Comparison of ENCODE assay signal across 12 cellular contexts in the genomic region with DNA sequence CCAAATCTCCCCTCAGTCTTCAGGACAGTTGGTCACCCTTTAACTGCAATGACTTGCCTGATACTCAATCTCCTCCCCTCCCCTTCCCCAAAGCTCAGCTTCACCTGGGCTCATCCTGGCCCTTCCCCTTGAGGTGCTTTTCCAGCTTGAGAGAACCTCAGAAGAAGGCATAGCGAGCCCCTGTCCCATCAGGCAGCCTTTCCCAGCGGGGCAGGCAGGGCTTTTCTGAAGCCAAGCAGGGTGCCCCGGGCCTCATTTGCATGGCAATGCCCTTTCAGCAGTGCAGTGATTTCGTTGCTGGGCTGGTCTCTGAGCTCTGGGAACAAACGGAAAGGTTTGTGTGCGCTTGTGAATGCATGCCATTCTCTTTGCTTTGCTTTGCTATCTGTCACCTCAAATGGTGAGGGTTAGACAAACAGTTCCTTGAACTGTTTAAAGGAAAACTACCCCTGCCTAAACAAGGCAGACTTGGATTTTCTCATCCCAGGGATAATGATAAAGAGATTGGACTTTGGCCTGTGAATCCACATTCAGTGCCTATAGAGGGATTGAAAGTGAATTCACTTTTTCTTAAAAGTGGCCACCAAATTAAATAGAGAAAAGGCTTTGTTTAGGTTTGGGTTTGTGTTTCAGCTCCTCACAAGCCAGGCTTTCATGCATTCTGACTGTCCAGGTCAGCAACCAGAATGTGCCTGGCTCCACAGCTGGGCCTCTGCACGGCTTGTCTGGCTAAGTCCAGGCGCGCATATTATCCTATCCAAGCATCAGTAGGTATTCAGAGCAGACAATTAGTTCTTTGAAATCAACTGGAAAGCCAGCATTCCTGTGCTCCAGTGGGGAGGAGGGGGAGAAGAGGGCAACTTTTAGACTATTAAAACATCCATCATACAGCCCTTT.
DNase-seq lines count a peak whose midpoint lies in the region; TF ChIP-seq lines count a peak whose summit lies in the region.
"Had no signal": no experiment of that assay in that cellular context is flagged by ENCODE, and none has a peak within 500 bp of the region (broad histone marks: within the 10 kb centered on the region; RNA-seq: fewer than 3 reads in every experiment).

No MANE protein-coding gene starts in this region.

- TF ChIP-seq CTCF in choroid plexus epithelial cell (conservative IDR thresholded peaks at IDR 0.05; ENCODE audit: low read depth, low read length) (no peak), stomach (IDR thresholded peaks at IDR 0.05) (no peak), WERI-Rb-1 (IDR thresholded peaks at IDR 0.05; ENCODE audit: low read depth, low read length) (no peak)

- peaks cover 0 to 10% (median 6%) of the 10 kb centered on the region in 4 donors for H3K9me3 ChIP-seq in stomach
- H3K9me3 ChIP-seq in WERI-Rb-1 (ENCODE audit: severe bottlenecking), result peaks cover 3% of the 10 kb centered on the region

- TF ChIP-seq POLR2A in stomach (IDR thresholded peaks at IDR 0.05), result no peak
- no peak for TF ChIP-seq POLR2A in erythroblast (IDR thresholded peaks at IDR 0.05; ENCODE audit: low read length)

- H3K4me3 ChIP-seq in choroid plexus epithelial cell (ENCODE audit: low read depth, low read length) (no peak overlapping the region), stomach (no peak overlapping the region), WERI-Rb-1 (ENCODE audit: low read depth, low read length) (no peak overlapping the region)

- H3K4me1 ChIP-seq in stomach, result peaks cover 13 to 28% (median 22%) of the 10 kb centered on the region in 4 donors

- 29 to 66% (median 42%) methylated on average over 9 of the region's 9 CpGs for WGBS in stomach, 5 donors

- intact Hi-C loops in stomach (cut with DNase I; ENCODE audit: low total_unique reads), result no loop called here

- H3K27ac ChIP-seq in stomach (peak overlapping the region; percentile 47 to 82 (median 63)), WERI-Rb-1 (no peak overlapping the region)

- no peaks in the 10 kb centered on the region for H3K27me3 ChIP-seq in stomach
- no peaks in the 10 kb centered on the region for H3K27me3 ChIP-seq in WERI-Rb-1 (ENCODE audit: insufficient read depth, low read depth, severe bottlenecking)

- TF ChIP-seq EP300 in stomach (IDR thresholded peaks at IDR 0.05), result no peak

- DNase-seq in NCI-H2081 (lab: John Stamatoyannopoulos, UW), result peak; percentile 27 to 44
- no peak for DNase-seq in NCI-H2081 treated with DMSO at 0.1 percent for 48 hours (lab: John Stamatoyannopoulos, UW)
- DNase-seq in choroid plexus epithelial cell (ENCODE audit: low read depth), result peak; percentile 27
- DNase-seq in left kidney (ENCODE audit: low read depth, low spot score), result peak; percentile 55
- DNase-seq in stomach, result peak; percentile 79
- DNase-seq in glomerular visceral epithelial cell (ENCODE audit: extremely low spot score), result no peak
- DNase-seq in WERI-Rb-1, result no peak
- DNase-seq in erythroblast (lab: John Stamatoyannopoulos, UW), result no peak
- DNase-seq: activated CD8-positive, alpha-beta memory T cell treated with anti-CD3 and anti-CD28 coated beads, Interleukin-2, amount 50 U/mL, for 48 hours; DMS79 treated with DMSO at 0.1 percent for 48 hours; NCI-H1048; NCI-H510A treated with DMSO at 0.1 percent for 48 hours had no signal

- H3K36me3 ChIP-seq in stomach, result no peaks in the 10 kb centered on the region
- no peaks in the 10 kb centered on the region for H3K36me3 ChIP-seq in WERI-Rb-1

Comparison
In these comparisons a context has a peak if more than half of its experiments do, and no peak if none do; other contexts are left out.
1. DNase-seq: peak in NCI-H2081 (2 of 2), choroid plexus epithelial cell (single experiment), left kidney (single experiment) and stomach (single experiment); none in NCI-H2081 treated with DMSO at 0.1 percent for 48 hours (single experiment), glomerular visceral epithelial cell (single experiment), WERI-Rb-1 (single experiment) and erythroblast (0 of 2).